ENCODE assay signal across 1 cellular context in the genomic region with DNA sequence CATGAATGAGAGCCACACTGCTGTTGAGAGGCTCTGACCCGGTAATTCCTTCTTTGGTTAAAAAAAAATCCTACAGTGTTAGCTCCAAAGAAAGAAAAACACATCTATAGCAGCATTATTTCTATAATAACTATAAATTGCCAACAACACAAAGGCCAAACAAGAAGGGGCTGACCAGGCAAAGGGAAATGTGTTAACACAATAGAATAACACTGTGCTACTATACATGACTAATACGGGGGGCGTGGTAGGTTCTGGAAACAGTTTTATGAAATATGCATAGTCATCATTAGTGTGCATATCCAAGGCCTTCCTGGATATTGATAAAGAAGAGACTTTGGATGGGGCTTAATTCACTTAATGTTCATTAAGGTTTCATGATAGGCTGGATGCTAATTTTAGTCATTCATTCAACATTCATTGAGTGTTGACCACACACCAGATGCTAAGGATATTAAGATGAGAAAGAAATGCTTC.
A peak's percentile ranks its signal among the peaks of the same experiment; 100 is the strongest.
TF ChIP-seq lines count a peak whose summit lies in the region.

No MANE protein-coding gene starts in this region.

TF ChIP-seq in endothelial cell of umbilical vein, 7 proteins besides CTCF, POLR2A, EP300 and RAD21:
- TF ChIP-seq EZH2 (IDR thresholded peaks at IDR 0.05; ENCODE audit: borderline replicate concordance, low read depth, low read length, severe bottlenecking): no peak
- TF ChIP-seq FOS (IDR thresholded peaks at IDR 0.05; ENCODE audit: borderline replicate concordance, insufficient read depth, low read length): peak; percentile 38
- TF ChIP-seq, protein P1, sequence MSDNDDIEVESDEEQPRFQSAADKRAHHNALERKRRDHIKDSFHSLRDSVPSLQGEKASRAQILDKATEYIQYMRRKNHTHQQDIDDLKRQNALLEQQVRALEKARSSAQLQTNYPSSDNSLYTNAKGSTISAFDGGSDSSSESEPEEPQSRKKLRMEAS (IDR thresholded peaks at IDR 0.05; ENCODE audit: insufficient read depth, insufficient read length): no peak
- peak; percentile 26 for TF ChIP-seq POLR2AphosphoS5 (IDR thresholded peaks at IDR 0.05; ENCODE audit: insufficient read depth, low read depth, low read length)
- TF ChIP-seq GATA2 (IDR thresholded peaks at IDR 0.05; ENCODE audit: insufficient read depth, insufficient read length, low read depth, low read length): no peak
- TF ChIP-seq JUN (IDR thresholded peaks at IDR 0.05; ENCODE audit: borderline replicate concordance, insufficient read depth, insufficient read length, low read depth): no peak
- no peak for TF ChIP-seq MYC (IDR thresholded peaks at IDR 0.05; ENCODE audit: low read depth, low read length)
